Comparison of ENCODE assay signal across 8 cellular contexts in the genomic region with DNA sequence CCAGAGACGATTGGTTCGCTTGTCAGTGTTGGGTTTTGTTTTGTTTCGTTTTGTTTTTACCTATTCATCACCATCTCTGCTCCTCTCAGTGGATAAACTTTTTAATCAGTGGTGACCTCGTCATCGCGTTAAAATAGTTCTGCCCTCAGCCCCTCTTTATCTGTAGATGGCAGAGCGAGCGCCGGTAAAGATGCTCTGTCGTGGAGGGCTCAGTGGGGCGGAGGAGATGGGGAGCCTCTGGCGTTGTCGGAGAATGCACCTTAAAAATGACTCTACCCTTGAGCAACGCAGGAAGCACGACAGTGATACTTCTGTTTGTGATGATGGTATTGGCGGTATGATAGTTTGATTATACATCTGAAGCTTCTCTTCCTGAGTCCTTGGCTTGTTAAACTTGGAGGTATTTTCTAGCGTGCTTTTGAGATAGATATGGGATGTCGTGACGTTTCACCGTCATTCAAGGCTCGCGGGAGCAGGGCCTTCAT. TPM values are rescaled to one million over a fixed set of nuclear protein-coding genes. Genes with fewer than 3 reads are reported as not detected.
DNase-seq lines count a peak whose midpoint lies in the region; ATAC-seq, FAIRE-seq and TF ChIP-seq lines count a peak whose summit lies in the region.

No MANE protein-coding gene starts in this region.

- H3F3A ChIP-seq in PC-3 (ENCODE audit: low read length, unreplicated experiment), result peaks cover 9% of the 10 kb centered on the region

- intact Hi-C loops in PC-3 (cut with micrococcal nuclease), result loop anchor here (5.0 kb wide), 1 partner anchor 219 kb away; no protein-coding TSS in a partner anchor
- intact Hi-C loops in pancreas (cut with DNase I), result no loop called here

- POLR2A ChIA-PET in PC-3 (lab: Charles Lee; ENCODE audit: unreplicated experiment), result no interaction called here

- ATAC-seq in GM18520 (IDR thresholded peaks at IDR 0.05; ENCODE audit: unreplicated experiment) (peak; percentile 7), HG03097 (IDR thresholded peaks at IDR 0.05; ENCODE audit: low FRiP score, unreplicated experiment) (peak; percentile 25), PC-3 (peak; percentile 14), gastroesophageal sphincter (peak; percentile 37), pancreas (peak in 3 of 4 donors; percentile 8 to 20 (median 17))

- 0 to 2% methylated on average over 18 to 21 of the region's 22 CpGs for WGBS in gastroesophageal sphincter (ENCODE audit: low coverage in 1 of 2), 2 donors
- 0 to 1% methylated on average over 22 of the region's 22 CpGs for WGBS in pancreas, 2 donors

- BruUV-seq in PC-3 (replicated peaks; lab: Mats Ljungman, UMichigan), result no TSS peak

- H3K27ac ChIP-seq in 22Rv1, result peak overlapping the region; percentile 65
- no peak overlapping the region for H3K27ac ChIP-seq in PC-3 (ENCODE audit: low read length)
- peak overlapping the region; percentile 82 to 99 (median 97) for H3K27ac ChIP-seq in gastroesophageal sphincter
- H3K27ac ChIP-seq in pancreas, result peak overlapping the region; percentile 59 to 92 (median 81)

- H3K79me2 ChIP-seq in PC-3 (ENCODE audit: low read length), result peaks cover 36% of the 10 kb centered on the region

- peak overlapping the region; percentile 53 for H3K9ac ChIP-seq in PC-3 (ENCODE audit: low read length)

- TF ChIP-seq CTCF in 22Rv1 (IDR thresholded peaks at IDR 0.05), result no peak
- TF ChIP-seq CTCF in PC-3 (conservative IDR thresholded peaks at IDR 0.05; ENCODE audit: low read depth, low read length), result no peak
- no peak for TF ChIP-seq CTCF in gastroesophageal sphincter (IDR thresholded peaks at IDR 0.05)
- no peak for TF ChIP-seq CTCF in pancreas (IDR thresholded peaks at IDR 0.05)

- H3K4me2 ChIP-seq in PC-3 (ENCODE audit: low read length), result peak overlapping the region; percentile 83

- no peak for TF ChIP-seq EP300 in gastroesophageal sphincter (IDR thresholded peaks at IDR 0.05)

- no peaks in the 10 kb centered on the region for H3K27me3 ChIP-seq in PC-3 (ENCODE audit: low read length)
- H3K27me3 ChIP-seq in gastroesophageal sphincter, result no peaks in the 10 kb centered on the region
- H3K27me3 ChIP-seq in pancreas, result no peaks in the 10 kb centered on the region

- no peak for FAIRE-seq in pancreas (lab: Jason Lieb, UNC)
- FAIRE-seq in urothelium cell line (lab: Jason Lieb, UNC), result no peak

- H3K4me1 ChIP-seq in PC-3 (ENCODE audit: insufficient read depth, low read length), result peaks cover 34% of the 10 kb centered on the region
- peaks cover 0 to 63% (median 12%) of the 10 kb centered on the region in 3 donors for H3K4me1 ChIP-seq in gastroesophageal sphincter
- peaks cover 0 to 14% (median 0%) of the 10 kb centered on the region in 3 donors for H3K4me1 ChIP-seq in pancreas

- peak overlapping the region; percentile 83 for H2AFZ ChIP-seq in PC-3 (ENCODE audit: low read length)

- H4K20me1 ChIP-seq in PC-3 (ENCODE audit: low read length), result peaks cover 14% of the 10 kb centered on the region; the same call in 1 of the 2 replicates

- H3K9me3 ChIP-seq in PC-3 (ENCODE audit: low read length) (no peaks in the 10 kb centered on the region), gastroesophageal sphincter (no peaks in the 10 kb centered on the region), pancreas (no peaks in the 10 kb centered on the region)

- no peaks in the 10 kb centered on the region for H3K36me3 ChIP-seq in PC-3 (ENCODE audit: low read depth, low read length)
- H3K36me3 ChIP-seq in gastroesophageal sphincter, result no peaks in the 10 kb centered on the region
- H3K36me3 ChIP-seq in pancreas, result no peaks in the 10 kb centered on the region

- CTCF ChIA-PET in PC-3 (lab: Charles Lee), result interaction anchor here (1.0 kb wide), 1 partner anchor 10 kb away, joined by 8 read pairs; no protein-coding TSS in a partner anchor

- H3K4me3 ChIP-seq in PC-3 (ENCODE audit: low read length) (peak overlapping the region; percentile 87), gastroesophageal sphincter (peak overlapping the region; percentile 53 to 80), pancreas (peak overlapping the region; percentile 71 to 96 (median 92))

- TF ChIP-seq POLR2A in gastroesophageal sphincter (IDR thresholded peaks at IDR 0.05), result no peak

- DNase-seq in PC-3, result peak; percentile 39
- peak; percentile 37 for DNase-seq in activated T-helper 9 cell treated with anti-CD3 and anti-CD28 coated beads, Interleukin-2, amount 50 U/mL, for 16 hours (ENCODE audit: low read depth)
- no peak for DNase-seq in pancreas
- peak; percentile 62 for DNase-seq in urothelium cell line (ENCODE audit: low spot score)

- no peaks in the 10 kb centered on the region for H3K9me2 ChIP-seq in PC-3 (replicated peaks; ENCODE audit: low read length)

RNA-seq across cellular contexts. Expression of a gene that starts 0.6 kb away (rescaled TPM):
- 3.6 and 3.9 TPM in 2 replicates for total RNA-seq in PC-3 (2014; rRNA removed)
- 10 to 100 TPM; 28.4 to 37.4 (median 32.7) TPM for total RNA-seq in gastroesophageal sphincter
- 1 to 10 TPM; 3.1 to 8.6 (median 5.1) TPM for total RNA-seq in pancreas
- 1 to 10 TPM; 2.3 to 5.2 TPM for polyA plus RNA-seq in pancreas

Comparison
In these comparisons a context has a peak if more than half of its experiments do, and no peak if none do; other contexts are left out.
1. DNase-seq: peak in PC-3 (single experiment), activated T-helper 9 cell treated with anti-CD3 and anti-CD28 coated beads, Interleukin-2, amount 50 U/mL, for 16 hours (single experiment) and urothelium cell line (single experiment); none in pancreas (0 of 6).
2. Peak in every context shown above with its lines, with median percentiles within 50 percentile points of each other: ATAC-seq and H3K4me3 ChIP-seq.